20 cellular contexts compared by ENCODE assay signal in genomic region chr6:36779227-36779626, GRCh38.
DNase-seq lines count a peak whose midpoint lies in the region; ATAC-seq and TF ChIP-seq lines count a peak whose summit lies in the region.
"Had no signal": no experiment of that assay in that cellular context is flagged by ENCODE, and none has a peak within 500 bp of the region (broad histone marks: within the 10 kb centered on the region; RNA-seq: fewer than 3 reads in every experiment).

No MANE protein-coding gene starts in this region.

- H3K9me3 ChIP-seq in CD8-positive, alpha-beta T cell (ENCODE audit: low read length): no peaks in the 10 kb centered on the region
- no peaks in the 10 kb centered on the region for H3K9me3 ChIP-seq in left lung
- H3K9me3 ChIP-seq: BE2C had no signal

- POLR2A ChIA-PET in CD8-positive, alpha-beta T cell (lab: Charles Lee): no interaction called here

- CTCF ChIA-PET in CD8-positive, alpha-beta T cell (lab: Charles Lee): interaction anchor here (1.1 to 9.7 kb wide), 3 partner anchors 12 to 243 kb away, joined by 3 to 189 read pairs (median 3); no protein-coding TSS in a partner anchor

- no peak overlapping the region for H3K4me3 ChIP-seq in CD8-positive, alpha-beta T cell (ENCODE audit: low read depth, low read length)
- H3K4me3 ChIP-seq in GM12865 (ENCODE audit: low read depth, low read length) (no peak overlapping the region), left lung (no peak overlapping the region)

- H3K36me3 Mint-ChIP-seq in CD8-positive, alpha-beta T cell: no peaks in the 10 kb centered on the region
- H3K36me3 Mint-ChIP-seq in central memory CD8-positive, alpha-beta T cell (ENCODE audit: insufficient read depth): no peaks in the 10 kb centered on the region
- H3K36me3 Mint-ChIP-seq in natural killer cell treated with Interleukin-12 subunit alpha and Interleukin-12 subunit beta and Interleukin-15 and Interleukin-18, amount 100 ng/mL, for 72 hours: no peaks in the 10 kb centered on the region

- no peak overlapping the region for H3K27ac Mint-ChIP-seq in CD8-positive, alpha-beta T cell
- no peak overlapping the region for H3K27ac Mint-ChIP-seq in central memory CD8-positive, alpha-beta T cell (ENCODE audit: low read depth)
- H3K27ac Mint-ChIP-seq in natural killer cell treated with Interleukin-12 subunit alpha and Interleukin-12 subunit beta and Interleukin-15 and Interleukin-18, amount 100 ng/mL, for 72 hours: no peak overlapping the region
- H3K27ac Mint-ChIP-seq: H9, HFFc6 had no signal

- H3K27me3 Mint-ChIP-seq in CD8-positive, alpha-beta T cell (ENCODE audit: low read depth): peaks cover 2% of the 10 kb centered on the region
- no peaks in the 10 kb centered on the region for H3K27me3 Mint-ChIP-seq in central memory CD8-positive, alpha-beta T cell
- no peaks in the 10 kb centered on the region for H3K27me3 Mint-ChIP-seq in natural killer cell treated with Interleukin-12 subunit alpha and Interleukin-12 subunit beta and Interleukin-15 and Interleukin-18, amount 100 ng/mL, for 72 hours

- no peaks in the 10 kb centered on the region for H3K4me1 ChIP-seq in CD8-positive, alpha-beta T cell (ENCODE audit: insufficient read depth, low read length)
- H3K4me1 ChIP-seq in left lung: peaks cover 0 to 40% of the 10 kb centered on the region in 2 donors
- H3K4me1 ChIP-seq: BE2C had no signal

- peaks cover 2% of the 10 kb centered on the region for H3K4me1 Mint-ChIP-seq in CD8-positive, alpha-beta T cell (ENCODE audit: low read depth)
- H3K4me1 Mint-ChIP-seq in central memory CD8-positive, alpha-beta T cell: peaks cover 17% of the 10 kb centered on the region
- H3K4me1 Mint-ChIP-seq in natural killer cell treated with Interleukin-12 subunit alpha and Interleukin-12 subunit beta and Interleukin-15 and Interleukin-18, amount 100 ng/mL, for 72 hours (ENCODE audit: low read depth in 2 of 2): peaks cover 16 to 22% of the 10 kb centered on the region in 2 donors

- no peak overlapping the region for H3K4me3 Mint-ChIP-seq in CD8-positive, alpha-beta T cell
- H3K4me3 Mint-ChIP-seq in central memory CD8-positive, alpha-beta T cell: no peak overlapping the region
- no peak overlapping the region for H3K4me3 Mint-ChIP-seq in natural killer cell treated with Interleukin-12 subunit alpha and Interleukin-12 subunit beta and Interleukin-15 and Interleukin-18, amount 100 ng/mL, for 72 hours
- H3K4me3 Mint-ChIP-seq: H9, HFFc6 had no signal

- H3K36me3 ChIP-seq in CD8-positive, alpha-beta T cell (ENCODE audit: insufficient read depth, low read length): no peaks in the 10 kb centered on the region
- no peaks in the 10 kb centered on the region for H3K36me3 ChIP-seq in left lung
- H3K36me3 ChIP-seq: BE2C had no signal

- TF ChIP-seq CTCF in CD8-positive, alpha-beta T cell (IDR thresholded peaks at IDR 0.05): no peak
- TF ChIP-seq CTCF in GM12865 (IDR thresholded peaks at IDR 0.05; ENCODE audit: insufficient read depth, low read depth, low read length, missing control alignments) (no peak), left lung (IDR thresholded peaks at IDR 0.05) (no peak)

- no peak overlapping the region for H3K27ac ChIP-seq in CD8-positive, alpha-beta T cell (ENCODE audit: low read depth, low read length)
- H3K27ac ChIP-seq in left lung: no peak overlapping the region
- H3K27ac ChIP-seq: KMS-11 had no signal

- no peak for DNase-seq in CD8-positive, alpha-beta T cell
- peak; percentile 42 for DNase-seq in GM12865 (ENCODE audit: low read depth)
- DNase-seq in central memory CD8-positive, alpha-beta T cell (ENCODE audit: low spot score in 2 of 2): no peak
- DNase-seq in natural killer cell treated with Interleukin-12 subunit alpha and Interleukin-12 subunit beta and Interleukin-15 and Interleukin-18, amount 100 ng/mL, for 72 hours (ENCODE audit: low spot score): no peak
- DNase-seq in left lung: no peak
- no peak for DNase-seq in NCI-H1694 (lab: John Stamatoyannopoulos, UW)
- DNase-seq in DMS153 treated with DMSO at 0.1 percent for 48 hours (lab: John Stamatoyannopoulos, UW; ENCODE audit: unreplicated experiment): no peak
- DNase-seq: BE2C, DMS79 treated with DMSO at 0.1 percent for 48 hours, H9, HFFc6, NCI-H1092 treated with DMSO at 0.1 percent for 48 hours, NCI-H1436 treated with DMSO at 0.1 percent for 48 hours, NCI-H2029 treated with DMSO at 0.1 percent for 48 hours, NCI-H2171, NCI-H345, NCI-H524, NCI-H774 had no signal

- intact Hi-C loops in CD8-positive, alpha-beta T cell (cut with DNase I, micrococcal nuclease): no loop called here
- intact Hi-C loops in left lung (cut with DNase I): no loop called here

- H3K9me3 Mint-ChIP-seq in CD8-positive, alpha-beta T cell: no peaks in the 10 kb centered on the region
- H3K9me3 Mint-ChIP-seq in central memory CD8-positive, alpha-beta T cell: no peaks in the 10 kb centered on the region
- H3K9me3 Mint-ChIP-seq in natural killer cell treated with Interleukin-12 subunit alpha and Interleukin-12 subunit beta and Interleukin-15 and Interleukin-18, amount 100 ng/mL, for 72 hours: no peaks in the 10 kb centered on the region
- H3K9me3 Mint-ChIP-seq: H9, HFFc6 had no signal

- no peaks in the 10 kb centered on the region for H3K27me3 ChIP-seq in CD8-positive, alpha-beta T cell (ENCODE audit: insufficient read depth, low read length)
- H3K27me3 ChIP-seq in left lung: peaks cover 0 to 11% of the 10 kb centered on the region in 2 donors
- H3K27me3 ChIP-seq: BE2C had no signal

- peak; percentile 43 for ATAC-seq in CD8-positive, alpha-beta T cell
- peak; percentile 40 for ATAC-seq in central memory CD8-positive, alpha-beta T cell (replicated peaks; ENCODE audit: extremely low read depth, poor library complexity, severe bottlenecking)
- ATAC-seq in natural killer cell treated with Interleukin-12 subunit alpha and Interleukin-12 subunit beta and Interleukin-15 and Interleukin-18, amount 100 ng/mL, for 72 hours: peak; percentile 45 to 68
- ATAC-seq in left lung: no peak
- ATAC-seq: Right ventricle myocardium inferior had no signal
